In genomic region chr12:18906354-18906753, GRCh38 we compare ENCODE assay signal across 1 cellular context.
TF ChIP-seq lines count a peak whose summit lies in the region.

No MANE protein-coding gene starts in this region.

TF ChIP-seq in GM23338, 12 proteins besides CTCF, POLR2A, EP300 and RAD21 (continued from another document):
- TF ChIP-seq ZNF462 (CRISPR knock-in tag; IDR thresholded peaks at IDR 0.05) (no peak), CREB1 (CRISPR knock-in tag; IDR thresholded peaks at IDR 0.05; ENCODE audit: low read depth) (no peak), NANOG (IDR thresholded peaks at IDR 0.05; ENCODE audit: borderline replicate concordance) (no peak)
TF ChIP-seq in GM23338: peak in this region for 0.
